Comparison of ENCODE assay signal across 9 cellular contexts in the genomic region with DNA sequence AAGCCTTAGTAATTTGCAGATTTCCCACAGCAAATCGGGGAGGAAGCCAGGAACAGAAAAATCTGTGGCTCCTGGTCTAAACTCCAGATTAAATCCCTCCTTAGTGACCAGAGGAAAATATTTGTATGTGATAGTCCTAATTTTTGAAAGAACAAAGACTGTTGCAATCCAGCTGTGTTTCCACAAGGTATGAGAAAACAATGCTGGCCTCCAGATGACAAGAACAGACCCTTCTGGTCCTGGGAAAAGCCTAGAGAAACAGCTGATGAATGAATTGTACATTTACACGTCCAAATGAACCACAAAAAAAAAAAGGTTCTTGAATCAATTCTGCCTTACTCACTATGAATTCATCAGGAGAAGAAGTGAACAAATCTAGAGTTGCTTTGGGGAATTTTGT.
DNase-seq lines count a peak whose midpoint lies in the region; ATAC-seq and TF ChIP-seq lines count a peak whose summit lies in the region.
"Had no signal": no experiment of that assay in that cellular context is flagged by ENCODE, and none has a peak within 500 bp of the region (broad histone marks: within the 10 kb centered on the region; RNA-seq: fewer than 3 reads in every experiment).

No MANE protein-coding gene starts in this region.

- H3K9ac ChIP-seq in OCI-LY1 (ENCODE audit: low read length) = peak overlapping the region; percentile 76; the same call in 1 of the 2 replicates

- peak overlapping the region; percentile 96 to 99 (median 98) for H3K27ac Mint-ChIP-seq in CD4-positive, CD25-positive, alpha-beta regulatory T cell
- no peak overlapping the region for H3K27ac Mint-ChIP-seq in nephron progenitor cell

- peaks cover 60% of the 10 kb centered on the region for H3K4me1 ChIP-seq in CD4-positive, CD25-positive, alpha-beta regulatory T cell (ENCODE audit: control insufficient read depth, insufficient read depth, low read length, poor library complexity, severe bottlenecking)
- H3K4me1 ChIP-seq in OCI-LY1 (ENCODE audit: insufficient read depth, low read length, severe bottlenecking) = peaks cover 40% of the 10 kb centered on the region

- H3F3A ChIP-seq in OCI-LY1 (ENCODE audit: insufficient read depth, low read length) = no peaks in the 10 kb centered on the region

- H3K27me3 Mint-ChIP-seq in CD4-positive, CD25-positive, alpha-beta regulatory T cell = peaks cover 6% of the 10 kb centered on the region
- peaks cover 48% of the 10 kb centered on the region for H3K27me3 Mint-ChIP-seq in nephron progenitor cell (ENCODE audit: low read depth, poor library complexity)

- TF ChIP-seq CTCF in OCI-LY1 (IDR thresholded peaks at IDR 0.05; ENCODE audit: low read length) = no peak
- no peak for TF ChIP-seq CTCF in nephron progenitor cell (IDR thresholded peaks at IDR 0.05)

- H3K4me3 ChIP-seq in CD4-positive, CD25-positive, alpha-beta regulatory T cell (ENCODE audit: low read depth, low read length) = peak overlapping the region; percentile 81
- no peak overlapping the region for H3K4me3 ChIP-seq in OCI-LY1 (ENCODE audit: low read depth, low read length, poor library complexity, severe bottlenecking)

- peaks cover 19% of the 10 kb centered on the region for H3K36me3 ChIP-seq in CD4-positive, CD25-positive, alpha-beta regulatory T cell (ENCODE audit: control insufficient read depth, insufficient read depth, low read length)
- peaks cover 30% of the 10 kb centered on the region for H3K36me3 ChIP-seq in OCI-LY1 (ENCODE audit: insufficient read depth, low read length)

- H4K20me1 ChIP-seq in OCI-LY1 (ENCODE audit: insufficient read depth, low read length) = no peaks in the 10 kb centered on the region

- no peak for DNase-seq in CD4-positive, CD25-positive, alpha-beta regulatory T cell
- peak; percentile 61 to 72 for DNase-seq in dermis microvascular lymphatic vessel endothelial cell (ENCODE audit: low read depth in 2 of 2)
- DNase-seq in nephron progenitor cell = no peak
- DNase-seq in OCI-M2 (lab: John Stamatoyannopoulos, UW; ENCODE audit: unreplicated experiment) = no peak
- DNase-seq in DMS79 treated with DMSO at 0.1 percent for 48 hours (lab: John Stamatoyannopoulos, UW) = no peak
- DNase-seq in activated effector memory CD4-positive, alpha-beta T cell treated with anti-CD3 and anti-CD28 coated beads, Interleukin-2, amount 50 U/mL, for 16 hours = no peak
- DNase-seq: NCI-H526 treated with DMSO at 0.1 percent for 48 hours had no signal

- peaks cover 0 to 1% (median 0%) of the 10 kb centered on the region in 7 donors for H3K9me3 Mint-ChIP-seq in CD4-positive, CD25-positive, alpha-beta regulatory T cell
- no peaks in the 10 kb centered on the region for H3K9me3 Mint-ChIP-seq in nephron progenitor cell

- H3K4me3 Mint-ChIP-seq in CD4-positive, CD25-positive, alpha-beta regulatory T cell = peak overlapping the region; percentile 96 to 99 (median 98)
- peak overlapping the region; percentile 85 for H3K4me3 Mint-ChIP-seq in nephron progenitor cell

- H3K9me3 ChIP-seq in CD4-positive, CD25-positive, alpha-beta regulatory T cell (ENCODE audit: control insufficient read depth in 2 of 2, low read length in 2 of 2) = no peaks in the 10 kb centered on the region
- no peaks in the 10 kb centered on the region for H3K9me3 ChIP-seq in OCI-LY1 (ENCODE audit: low read length)

- peak overlapping the region; percentile 97 for H3K27ac ChIP-seq in CD4-positive, CD25-positive, alpha-beta regulatory T cell (ENCODE audit: insufficient read depth, low read length, poor library complexity, severe bottlenecking)
- H3K27ac ChIP-seq in OCI-LY1 (ENCODE audit: low read depth, low read length, poor library complexity, severe bottlenecking) = peak overlapping the region; percentile 37

- no peaks in the 10 kb centered on the region for H3K9me2 ChIP-seq in OCI-LY1 (ENCODE audit: low read depth, low read length)

- H3K36me3 Mint-ChIP-seq in CD4-positive, CD25-positive, alpha-beta regulatory T cell = peaks cover 28% of the 10 kb centered on the region
- H3K36me3 Mint-ChIP-seq in nephron progenitor cell (ENCODE audit: low read depth) = no peaks in the 10 kb centered on the region

- no peak for ATAC-seq in CD4-positive, CD25-positive, alpha-beta regulatory T cell (ENCODE audit: low read depth in 2 of 2)
- no peak for ATAC-seq in HG03521 (IDR thresholded peaks at IDR 0.05; ENCODE audit: unreplicated experiment)

- peaks cover 21 to 57% (median 50%) of the 10 kb centered on the region in 4 donors for H3K4me1 Mint-ChIP-seq in CD4-positive, CD25-positive, alpha-beta regulatory T cell
- peaks cover 78% of the 10 kb centered on the region for H3K4me1 Mint-ChIP-seq in nephron progenitor cell

- peaks cover 35% of the 10 kb centered on the region for H3K79me2 ChIP-seq in OCI-LY1 (ENCODE audit: insufficient read depth, low read length)

- H3K27me3 ChIP-seq in CD4-positive, CD25-positive, alpha-beta regulatory T cell (ENCODE audit: control insufficient read depth, insufficient read depth, low read length) = no peaks in the 10 kb centered on the region
- H3K27me3 ChIP-seq in OCI-LY1 (ENCODE audit: insufficient read depth, low read length) = no peaks in the 10 kb centered on the region

- H2AFZ ChIP-seq in OCI-LY1 (ENCODE audit: low read length) = no peak overlapping the region

- H3K4me2 ChIP-seq in OCI-LY1 (ENCODE audit: low read length) = peak overlapping the region; percentile 80; the same call in 1 of the 2 replicates

Comparison
In these comparisons a context has a peak if more than half of its experiments do, and no peak if none do; other contexts are left out.
1. DNase-seq: peak in dermis microvascular lymphatic vessel endothelial cell (2 of 2); none in CD4-positive, CD25-positive, alpha-beta regulatory T cell (0 of 3), nephron progenitor cell (single experiment), OCI-M2 (single experiment), DMS79 treated with DMSO at 0.1 percent for 48 hours (single experiment) and activated effector memory CD4-positive, alpha-beta T cell treated with anti-CD3 and anti-CD28 coated beads, Interleukin-2, amount 50 U/mL, for 16 hours (single experiment).